Comparison of ENCODE assay signal across 22 cellular contexts in the genomic region with DNA sequence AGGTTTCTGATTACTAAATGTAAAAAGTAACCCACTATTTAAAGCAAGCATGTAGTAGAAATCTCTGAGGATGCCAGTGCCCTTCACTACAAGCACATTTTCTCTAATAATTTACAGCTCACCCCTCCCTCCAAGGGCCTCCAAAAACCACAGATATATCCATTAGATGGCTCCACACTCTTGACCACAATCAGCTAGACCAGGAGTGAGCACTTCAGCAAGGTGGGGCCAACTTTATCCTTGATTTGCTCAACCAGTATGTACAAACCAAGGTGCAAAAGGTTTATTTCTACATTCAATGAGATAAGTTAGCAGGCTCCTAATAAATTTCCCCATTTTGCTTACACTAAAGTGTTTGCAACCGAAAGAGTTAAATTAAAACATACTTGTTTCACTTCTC. TPM values are rescaled to one million over a fixed set of nuclear protein-coding genes. Genes with fewer than 3 reads are reported as not detected.
DNase-seq lines count a peak whose midpoint lies in the region; ATAC-seq and TF ChIP-seq lines count a peak whose summit lies in the region.
"Had no signal": no experiment of that assay in that cellular context is flagged by ENCODE, and none has a peak within 500 bp of the region (broad histone marks: within the 10 kb centered on the region; RNA-seq: fewer than 3 reads in every experiment).

No MANE protein-coding gene starts in this region.

- TF ChIP-seq CTCF in WTC11 (IDR thresholded peaks at IDR 0.05) = no peak
- no peak for TF ChIP-seq CTCF in mesothelial cell of epicardium (IDR thresholded peaks at IDR 0.05; ENCODE audit: unreplicated experiment)

- peak; percentile 34 for DNase-seq in activated CD4-positive, alpha-beta T cell treated with anti-CD3 and anti-CD28 coated beads, Interleukin-2, amount 10 ng/mL, durations not matched to agents 24 days and 14 days
- no peak for DNase-seq in activated CD4-positive, alpha-beta T cell treated with anti-CD3 and anti-CD28 coated beads for 1 hour
- no peak for DNase-seq in WTC11 (ENCODE audit: low spot score)
- no peak for DNase-seq in left lobe of liver (ENCODE audit: low spot score)
- peak; percentile 52 for DNase-seq in renal cortical epithelial cell (ENCODE audit: low read depth)
- DNase-seq in Right ventricle myocardium inferior (ENCODE audit: missing footprints) = no peak
- DNase-seq in Right ventricle myocardium superior = no peak
- no peak for DNase-seq in mesothelial cell of epicardium (ENCODE audit: low spot score in 2 of 2, unreplicated experiment in 2 of 2)
- DNase-seq: COR-L47, DMS153, GOT3, IMR-90, Karpas-422, NCI-H1048, NCI-H1436, NCI-H1930, NCI-H226, NCI-H524 treated with DMSO at 0.1 percent for 48 hours, Peyer's patch, SHP77 had no signal

- CTCF ChIA-PET in WTC11 (lab: Charles Lee) = no interaction called here

- ATAC-seq in WTC11 = no peak
- peak; percentile 94 for ATAC-seq in left lobe of liver
- ATAC-seq in Right ventricle myocardium inferior = no peak
- ATAC-seq in Right ventricle myocardium superior (ENCODE audit: poor library complexity) = no peak
- ATAC-seq: GM12878 had no signal

- no peak overlapping the region for H3K27ac Mint-ChIP-seq in activated CD4-positive, alpha-beta T cell treated with anti-CD3 and anti-CD28 coated beads, Interleukin-2, amount 10 ng/mL, durations not matched to agents 24 days and 14 days
- H3K27ac Mint-ChIP-seq in WTC11 = 0 out of 2 replicates have a peak overlapping the region, but pooled peaks have one; percentile 26
- no peak overlapping the region for H3K27ac Mint-ChIP-seq in mesothelial cell of epicardium

- no peaks in the 10 kb centered on the region for H3K27me3 Mint-ChIP-seq in activated CD4-positive, alpha-beta T cell treated with anti-CD3 and anti-CD28 coated beads, Interleukin-2, amount 10 ng/mL, durations not matched to agents 24 days and 14 days
- H3K27me3 Mint-ChIP-seq in WTC11 (ENCODE audit: low read depth) (no peaks in the 10 kb centered on the region), mesothelial cell of epicardium (ENCODE audit: low read depth) (no peaks in the 10 kb centered on the region)

- no peak overlapping the region for H3K4me3 Mint-ChIP-seq in activated CD4-positive, alpha-beta T cell treated with anti-CD3 and anti-CD28 coated beads, Interleukin-2, amount 10 ng/mL, durations not matched to agents 24 days and 14 days
- no peak overlapping the region for H3K4me3 Mint-ChIP-seq in WTC11
- no peak overlapping the region for H3K4me3 Mint-ChIP-seq in mesothelial cell of epicardium
- H3K4me3 Mint-ChIP-seq: CD14-positive monocyte had no signal

- H3K9me3 Mint-ChIP-seq in activated CD4-positive, alpha-beta T cell treated with anti-CD3 and anti-CD28 coated beads, Interleukin-2, amount 10 ng/mL, durations not matched to agents 24 days and 14 days = peaks cover 7% of the 10 kb centered on the region
- H3K9me3 Mint-ChIP-seq in WTC11 (no peaks in the 10 kb centered on the region), mesothelial cell of epicardium (peaks cover 5% of the 10 kb centered on the region)

- intact Hi-C loops in activated CD4-positive, alpha-beta T cell treated with anti-CD3 and anti-CD28 coated beads, Interleukin-2, amount 10 ng/mL, durations not matched to agents 24 days and 14 days (cut with micrococcal nuclease) = no loop called here
- intact Hi-C loops in Right ventricle myocardium inferior (cut with DNase I) = no loop called here
- intact Hi-C loops in Right ventricle myocardium superior (cut with DNase I) = no loop called here

- peaks cover 8% of the 10 kb centered on the region for H3K4me1 Mint-ChIP-seq in activated CD4-positive, alpha-beta T cell treated with anti-CD3 and anti-CD28 coated beads, Interleukin-2, amount 10 ng/mL, durations not matched to agents 24 days and 14 days
- no peaks in the 10 kb centered on the region for H3K4me1 Mint-ChIP-seq in WTC11
- H3K4me1 Mint-ChIP-seq in mesothelial cell of epicardium = no peaks in the 10 kb centered on the region

- H3K36me3 Mint-ChIP-seq in activated CD4-positive, alpha-beta T cell treated with anti-CD3 and anti-CD28 coated beads, Interleukin-2, amount 10 ng/mL, durations not matched to agents 24 days and 14 days (ENCODE audit: low read depth) = peaks cover 32% of the 10 kb centered on the region
- H3K36me3 Mint-ChIP-seq in WTC11 = peaks cover 13% of the 10 kb centered on the region
- peaks cover 20% of the 10 kb centered on the region for H3K36me3 Mint-ChIP-seq in mesothelial cell of epicardium

- POLR2A ChIA-PET in WTC11 (lab: Charles Lee) = no interaction called here

TF ChIP-seq in WTC11, 78 proteins besides CTCF, POLR2A, EP300 and RAD21:
- TF ChIP-seq TP53 (CRISPR knock-in tag; IDR thresholded peaks at IDR 0.05) (no peak), FOXJ3 (CRISPR knock-in tag; IDR thresholded peaks at IDR 0.05; ENCODE audit: borderline replicate concordance) (no peak), FOXP1 (CRISPR knock-in tag; IDR thresholded peaks at IDR 0.05; ENCODE audit: borderline replicate concordance) (no peak), USF1 (CRISPR knock-in tag; IDR thresholded peaks at IDR 0.05) (no peak)

RNA-seq across cellular contexts. Expression of gene RFC1, which starts 35.8 kb away (rescaled TPM):
- 81.6 and 83.0 TPM in 2 replicates for total RNA-seq in activated CD4-positive, alpha-beta T cell treated with anti-CD3 and anti-CD28 coated beads, Interleukin-2, amount 10 ng/mL, durations not matched to agents 24 days and 14 days
- 56.7 to 64.3 TPM (median 59.4 TPM) in 3 replicates for total RNA-seq in WTC11 (2021)
- total RNA-seq in left lobe of liver = 16.1 TPM
- total RNA-seq in renal cortical epithelial cell = 50.2 and 57.3 TPM in 2 replicates
- total RNA-seq in Right ventricle myocardium inferior = 23.9 TPM
- total RNA-seq in Right ventricle myocardium superior = 22.6 TPM
- total RNA-seq in mesothelial cell of epicardium = 53.7 to 58.0 TPM (median 55.0 TPM) in 3 replicates

Comparison
In these comparisons a context has a peak if more than half of its experiments do, and no peak if none do; other contexts are left out.
1. DNase-seq: peak in activated CD4-positive, alpha-beta T cell treated with anti-CD3 and anti-CD28 coated beads, Interleukin-2, amount 10 ng/mL, durations not matched to agents 24 days and 14 days (single experiment) and renal cortical epithelial cell (single experiment); none in activated CD4-positive, alpha-beta T cell treated with anti-CD3 and anti-CD28 coated beads for 1 hour (single experiment), WTC11 (single experiment), left lobe of liver (single experiment), Right ventricle myocardium inferior (single experiment), Right ventricle myocardium superior (single experiment) and mesothelial cell of epicardium (0 of 2).